Comparison of ENCODE assay signal across 8 cellular contexts in the genomic region with DNA sequence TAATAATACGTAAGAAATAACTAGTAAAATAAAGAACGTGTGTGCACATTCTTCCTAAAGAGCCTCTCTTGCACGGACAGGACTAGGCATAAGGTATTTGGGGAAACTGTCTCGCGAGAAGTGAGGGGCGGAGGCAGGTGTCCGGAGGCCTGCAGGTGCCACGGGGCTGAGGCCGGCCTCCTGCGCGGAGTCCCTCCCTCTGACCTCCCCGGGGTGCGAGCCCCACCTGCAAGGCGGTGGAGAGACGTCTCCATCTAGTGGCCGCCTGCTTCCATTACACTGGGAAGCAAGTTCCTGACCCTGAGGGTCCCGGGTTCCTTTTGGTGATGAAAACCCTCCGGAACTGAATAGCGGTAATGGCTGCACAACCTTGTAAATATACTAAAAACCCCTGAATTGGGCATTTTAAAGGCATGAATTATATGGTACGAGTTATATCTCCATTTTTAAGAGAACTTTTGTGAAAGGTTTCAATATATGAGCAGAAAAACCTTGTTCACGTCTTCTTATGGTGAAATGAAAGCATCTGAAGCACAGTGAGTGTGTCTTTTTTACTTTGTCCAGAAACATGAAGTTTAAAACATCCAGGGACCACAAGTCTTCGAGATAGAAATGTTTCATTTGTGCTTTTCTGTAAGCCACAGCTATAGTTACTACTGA. TPM values are rescaled to one million over a fixed set of nuclear protein-coding genes. Genes with fewer than 3 reads are reported as not detected.
A peak's percentile ranks its signal among the peaks of the same experiment; 100 is the strongest.
DNase-seq lines count a peak whose midpoint lies in the region; ATAC-seq and TF ChIP-seq lines count a peak whose summit lies in the region.

No MANE protein-coding gene starts in this region.

- no peaks in the 10 kb centered on the region for H3K9me3 Mint-ChIP-seq in central memory CD8-positive, alpha-beta T cell

- DNase-seq in NCI-H446 (lab: John Stamatoyannopoulos, UW), result peak; percentile 20 to 28
- no peak for DNase-seq in NCI-H446 treated with DMSO at 0.1 percent for 48 hours (lab: John Stamatoyannopoulos, UW)
- peak; percentile 55 for DNase-seq in NCI-H2107 (lab: John Stamatoyannopoulos, UW)
- peak; percentile 33 to 43 for DNase-seq in central memory CD8-positive, alpha-beta T cell (ENCODE audit: low spot score in 2 of 2)
- peak; percentile 62 to 87 for DNase-seq in left lung
- DNase-seq in stimulated activated CD4-positive, alpha-beta T cell treated with anti-CD3 and anti-CD28 coated beads, TNF-alpha, amount 100 ng/mL, for 24 hours (ENCODE audit: low read depth in 3 of 3), result peak; percentile 44 to 67 (median 46)

- no peak overlapping the region for H3K4me3 Mint-ChIP-seq in central memory CD8-positive, alpha-beta T cell

- H3K4me1 ChIP-seq in left lung, result peaks cover 3 to 24% of the 10 kb centered on the region in 2 donors

- H3K9me3 ChIP-seq in left lung, result no peaks in the 10 kb centered on the region

- H3K4me3 ChIP-seq in left lung, result no peak overlapping the region

- no peaks in the 10 kb centered on the region for H3K36me3 Mint-ChIP-seq in central memory CD8-positive, alpha-beta T cell (ENCODE audit: insufficient read depth)

- intact Hi-C loops in left lung (cut with DNase I), result loop anchor here (2.0 to 10.0 kb wide), 2 partner anchors 259 to 263 kb away; no protein-coding TSS in a partner anchor

- H3K27ac ChIP-seq in left lung, result no peak overlapping the region

- no peaks in the 10 kb centered on the region for H3K4me1 Mint-ChIP-seq in central memory CD8-positive, alpha-beta T cell

- H3K27me3 Mint-ChIP-seq in central memory CD8-positive, alpha-beta T cell, result peaks cover 13% of the 10 kb centered on the region

- no peaks in the 10 kb centered on the region for H3K36me3 ChIP-seq in left lung

- peak; percentile 95 to 96 for TF ChIP-seq CTCF in left lung (IDR thresholded peaks at IDR 0.05)

- no peak overlapping the region for H3K27ac Mint-ChIP-seq in central memory CD8-positive, alpha-beta T cell (ENCODE audit: low read depth)

- peaks cover 0 to 25% of the 10 kb centered on the region in 2 donors for H3K27me3 ChIP-seq in left lung

- ATAC-seq in HG02884 (IDR thresholded peaks at IDR 0.05; ENCODE audit: unreplicated experiment), result peak; percentile 76
- ATAC-seq in activated CD4-positive, CD25-positive, alpha-beta regulatory T cell treated with anti-CD3 and anti-CD28 coated beads, Interleukin-2, amount 50 U/mL, for 24 hours, result peak; percentile 76 to 79
- ATAC-seq in central memory CD8-positive, alpha-beta T cell (replicated peaks; ENCODE audit: extremely low read depth, poor library complexity, severe bottlenecking), result peak; percentile 49
- peak; percentile 95 for ATAC-seq in left lung

RNA-seq across cellular contexts. Expression of gene CTDP1, which starts 35.5 kb away (rescaled TPM):
- 10 to 100 TPM; 18.5 to 24.4 TPM for total RNA-seq in left lung
